10 cellular contexts compared by ENCODE assay signal in the genomic region with DNA sequence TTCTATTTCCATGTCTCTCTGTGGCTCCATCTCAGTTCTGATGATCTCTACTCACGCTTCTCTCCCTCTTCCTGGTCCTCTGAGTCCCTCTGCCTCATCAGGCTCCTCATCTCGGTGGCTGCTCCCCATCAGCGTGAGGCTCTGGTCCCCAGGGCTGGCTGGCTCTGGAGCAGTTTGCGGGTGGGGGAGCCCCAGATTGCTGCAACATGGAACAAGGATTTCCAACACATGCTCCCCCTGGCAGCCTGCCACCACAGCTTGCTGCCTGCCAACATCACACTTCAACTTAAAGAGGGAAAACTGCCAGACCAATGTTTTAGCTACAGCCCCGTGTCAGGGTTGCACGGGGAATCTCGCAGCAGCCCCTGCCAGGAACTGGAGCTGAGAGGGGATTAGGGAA.
DNase-seq lines count a peak whose midpoint lies in the region; ATAC-seq and TF ChIP-seq lines count a peak whose summit lies in the region.
"Had no signal": no experiment of that assay in that cellular context is flagged by ENCODE, and none has a peak within 500 bp of the region (broad histone marks: within the 10 kb centered on the region; RNA-seq: fewer than 3 reads in every experiment).

No MANE protein-coding gene starts in this region.

- H3K27me3 ChIP-seq in thyroid gland = no peaks in the 10 kb centered on the region

- no peak for TF ChIP-seq CTCF in thyroid gland (IDR thresholded peaks at IDR 0.05)

- H3K4me3 ChIP-seq in thyroid gland (replicated peaks in 1 of 3) = no peak overlapping the region
- H3K4me3 ChIP-seq: lung, suprapubic skin had no signal

- H3K9me3 ChIP-seq in thyroid gland = no peaks in the 10 kb centered on the region

- peak; percentile 18 for DNase-seq in LHCN-M2 (ENCODE audit: low read depth)
- peak; percentile 44 for DNase-seq in RPMI7951 (ENCODE audit: low read depth)
- peak; percentile 35 for DNase-seq in left cardiac atrium
- peak; percentile 73 to 75 for DNase-seq in thyroid gland
- DNase-seq in NCI-H82 treated with DMSO at 0.1 percent for 48 hours (lab: John Stamatoyannopoulos, UW; ENCODE audit: unreplicated experiment) = no peak
- DNase-seq in T-helper 1 cell = no peak
- DNase-seq in COLO829 (ENCODE audit: low spot score) = no peak
- DNase-seq: activated gamma-delta T cell had no signal

- TF ChIP-seq POLR2A in thyroid gland (IDR thresholded peaks at IDR 0.05) = no peak

- H3K36me3 ChIP-seq in thyroid gland = no peaks in the 10 kb centered on the region
- H3K36me3 ChIP-seq: suprapubic skin had no signal

- peaks cover 0 to 4% of the 10 kb centered on the region in 2 donors for H3K4me1 ChIP-seq in thyroid gland

- ATAC-seq in left cardiac atrium = no peak

- 8 to 10% methylated on average over 7 of the region's 7 CpGs for WGBS in thyroid gland, 2 donors

- intact Hi-C loops in left cardiac atrium (cut with DNase I) = no loop called here
- intact Hi-C loops in thyroid gland (cut with DNase I) = no loop called here

- no peak overlapping the region for H3K27ac ChIP-seq in thyroid gland
- H3K27ac ChIP-seq: suprapubic skin had no signal

Comparison
In these comparisons a context has a peak if more than half of its experiments do, and no peak if none do; other contexts are left out.
1. DNase-seq: peak in LHCN-M2 (single experiment), RPMI7951 (single experiment), left cardiac atrium (single experiment) and thyroid gland (2 of 2); none in NCI-H82 treated with DMSO at 0.1 percent for 48 hours (single experiment), T-helper 1 cell (0 of 5) and COLO829 (single experiment).